ENCODE assay signal across 8 cellular contexts in the genomic region with DNA sequence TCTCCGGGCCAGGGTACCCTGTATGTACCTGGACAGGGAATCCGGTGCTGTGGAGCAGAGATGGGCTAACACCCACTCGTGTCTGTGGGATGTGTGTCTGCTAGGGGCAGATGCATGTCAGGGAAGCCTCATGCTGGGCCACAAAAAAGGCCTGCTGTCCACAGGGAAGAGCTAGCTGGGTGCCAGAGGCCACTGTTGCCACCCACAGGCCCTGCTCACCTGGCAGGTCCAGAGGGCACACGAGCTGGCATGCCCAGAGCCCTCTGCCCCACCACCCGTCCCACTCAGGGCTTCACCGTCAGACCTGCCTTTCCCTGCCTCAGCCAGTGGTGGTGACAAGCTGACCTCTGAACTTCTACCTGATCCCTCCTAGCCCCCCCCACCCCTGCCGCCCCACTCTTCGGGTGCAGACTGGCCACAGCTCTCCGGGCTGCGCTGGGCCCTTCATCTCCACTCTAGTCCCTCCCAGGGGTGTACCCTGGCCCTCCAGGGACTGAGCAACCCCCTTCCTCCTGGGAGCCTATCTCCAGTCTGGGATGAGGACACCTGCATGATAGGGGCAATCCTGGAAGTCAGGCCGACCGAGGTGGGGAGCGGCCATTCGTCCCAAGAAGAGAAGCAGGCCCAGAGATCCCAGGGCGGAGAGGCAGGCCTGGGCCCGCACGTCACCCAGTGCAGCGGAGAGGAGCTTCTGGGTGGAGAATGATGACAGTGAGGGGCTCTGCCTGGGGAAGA. TPM values are rescaled to one million over a fixed set of nuclear protein-coding genes. Genes with fewer than 3 reads are reported as not detected.
DNase-seq lines count a peak whose midpoint lies in the region; ATAC-seq and TF ChIP-seq lines count a peak whose summit lies in the region.

No MANE protein-coding gene starts in this region.

- no peaks in the 10 kb centered on the region for H3K4me1 ChIP-seq in foreskin keratinocyte

- ATAC-seq in GM21528 (IDR thresholded peaks at IDR 0.05; ENCODE audit: low FRiP score, unreplicated experiment) (peak; percentile 0), foreskin keratinocyte (no peak), HG02981 (IDR thresholded peaks at IDR 0.05; ENCODE audit: unreplicated experiment) (no peak), GM19455 (IDR thresholded peaks at IDR 0.05; ENCODE audit: unreplicated experiment) (no peak), GM21447 (IDR thresholded peaks at IDR 0.05; ENCODE audit: unreplicated experiment) (no peak)

- no peaks in the 10 kb centered on the region for H3K9me3 ChIP-seq in SU-DHL-6 (ENCODE audit: insufficient read depth, low read length)

- H3K9me2 ChIP-seq in SU-DHL-6 (replicated peaks; ENCODE audit: insufficient read depth, low read length): no peaks in the 10 kb centered on the region

- H4K20me1 ChIP-seq in SU-DHL-6 (ENCODE audit: low read depth, low read length): peaks cover 2% of the 10 kb centered on the region; the same call in 1 of the 2 replicates

- peak overlapping the region; percentile 94 for H3K9ac ChIP-seq in SU-DHL-6 (ENCODE audit: low read length)

- no peaks in the 10 kb centered on the region for H3K27me3 ChIP-seq in SU-DHL-6 (ENCODE audit: low read length)
- no peaks in the 10 kb centered on the region for H3K27me3 ChIP-seq in foreskin keratinocyte

- H3K4me2 ChIP-seq in SU-DHL-6 (ENCODE audit: low read depth, low read length, poor library complexity, severe bottlenecking): peak overlapping the region; percentile 80

- H2AFZ ChIP-seq in SU-DHL-6 (ENCODE audit: low read depth, low read length, severe bottlenecking): no peak overlapping the region

- H3K27ac ChIP-seq in SU-DHL-6 (ENCODE audit: low read depth, low read length): peak overlapping the region; percentile 86
- H3K27ac ChIP-seq in foreskin keratinocyte: peak overlapping the region; percentile 56

- H3K4me3 ChIP-seq in SU-DHL-6 (ENCODE audit: insufficient read depth, low read length, poor library complexity, severe bottlenecking) (peak overlapping the region; percentile 87), skeletal muscle cell (ENCODE audit: low read depth, low read length) (peak overlapping the region; percentile 81)

- TF ChIP-seq CTCF in SU-DHL-6 (IDR thresholded peaks at IDR 0.05; ENCODE audit: insufficient read depth, low read length, poor library complexity, severe bottlenecking) (no peak), foreskin keratinocyte (conservative IDR thresholded peaks at IDR 0.05) (no peak)

- peaks cover 15% of the 10 kb centered on the region; the same call in 1 of the 2 replicates for H3K79me2 ChIP-seq in SU-DHL-6 (ENCODE audit: insufficient read depth, low read length)

- DNase-seq in foreskin keratinocyte: no peak
- DNase-seq in skeletal muscle cell (ENCODE audit: low read depth): no peak
- DNase-seq in NCI-H1694 treated with DMSO at 0.1 percent for 48 hours (lab: John Stamatoyannopoulos, UW): no peak

- H3K36me3 ChIP-seq in SU-DHL-6 (ENCODE audit: low read length): no peaks in the 10 kb centered on the region

- H3F3A ChIP-seq in SU-DHL-6 (ENCODE audit: insufficient read depth): peaks cover 4% of the 10 kb centered on the region; the same call in 1 of the 2 replicates

RNA-seq across cellular contexts. Expression of gene SLC25A22, which starts 1.3 kb away (rescaled TPM):
- 24.1 and 24.5 TPM in 2 replicates for total RNA-seq in foreskin keratinocyte
- polyA plus RNA-seq in foreskin keratinocyte: 24.8 and 26.0 TPM in 2 replicates

RNA-seq across cellular contexts. Expression of gene CEND1, which starts 6.8 kb away (rescaled TPM):
- total RNA-seq in foreskin keratinocyte: not detected in 2 replicates
- polyA plus RNA-seq in foreskin keratinocyte: 0.04 TPM in 1 of 2 replicates, not detected in the other

RNA-seq across cellular contexts. Expression of gene PIDD1, which starts 8.3 kb away (rescaled TPM):
- total RNA-seq in foreskin keratinocyte: 6.6 and 6.8 TPM in 2 replicates
- 9.3 and 10.2 TPM in 2 replicates for polyA plus RNA-seq in foreskin keratinocyte

RNA-seq across cellular contexts. Expression of gene RPLP2, which starts 13.0 kb away (rescaled TPM):
- 1,720 and 1,859 TPM in 2 replicates for total RNA-seq in foreskin keratinocyte
- polyA plus RNA-seq in foreskin keratinocyte: 1,939 and 2,010 TPM in 2 replicates

RNA-seq across cellular contexts. Expression of gene GATD1, which starts 19.4 kb away (rescaled TPM):
- total RNA-seq in foreskin keratinocyte: 37.0 and 37.9 TPM in 2 replicates
- polyA plus RNA-seq in foreskin keratinocyte: 24.7 and 24.9 TPM in 2 replicates
